2 cellular contexts compared by ENCODE assay signal in genomic region chr7:121406866-121407439, GRCh38.
TF ChIP-seq lines count a peak whose summit lies in the region.

No MANE protein-coding gene starts in this region.

TF ChIP-seq in K562, 482 proteins besides CTCF, POLR2A, EP300 and RAD21 (continued from another document and continues in another):
- TF ChIP-seq REST (CRISPR knock-in tag; IDR thresholded peaks at IDR 0.05; ENCODE audit: low read depth) (no peak), NR2F6 (CRISPR knock-in tag; IDR thresholded peaks at IDR 0.05) (no peak), ZNF644 (tag; IDR thresholded peaks at IDR 0.05; ENCODE audit: low read depth) (no peak), POLR2H (tag; IDR thresholded peaks at IDR 0.05; ENCODE audit: low read depth) (no peak), MIER1 (IDR thresholded peaks at IDR 0.05; ENCODE audit: low read depth) (no peak), EP400 (IDR thresholded peaks at IDR 0.05) (no peak), BCLAF1 (IDR thresholded peaks at IDR 0.05; ENCODE audit: borderline replicate concordance in 1 of 2, control insufficient read depth in 1 of 2, low read depth in 2 of 2, low read length in 1 of 2) (no peak), MCM5 (IDR thresholded peaks at IDR 0.05; ENCODE audit: low read depth) (no peak), MTF1 (CRISPR knock-in tag; IDR thresholded peaks at IDR 0.05; ENCODE audit: borderline replicate concordance) (no peak), JUN (IDR thresholded peaks at IDR 0.05; ENCODE audit: borderline replicate concordance, low read depth, low read length) (no peak), JUN (CRISPR knock-in tag; IDR thresholded peaks at IDR 0.05; ENCODE audit: borderline replicate concordance) (no peak)
- TF ChIP-seq, protein P1, sequence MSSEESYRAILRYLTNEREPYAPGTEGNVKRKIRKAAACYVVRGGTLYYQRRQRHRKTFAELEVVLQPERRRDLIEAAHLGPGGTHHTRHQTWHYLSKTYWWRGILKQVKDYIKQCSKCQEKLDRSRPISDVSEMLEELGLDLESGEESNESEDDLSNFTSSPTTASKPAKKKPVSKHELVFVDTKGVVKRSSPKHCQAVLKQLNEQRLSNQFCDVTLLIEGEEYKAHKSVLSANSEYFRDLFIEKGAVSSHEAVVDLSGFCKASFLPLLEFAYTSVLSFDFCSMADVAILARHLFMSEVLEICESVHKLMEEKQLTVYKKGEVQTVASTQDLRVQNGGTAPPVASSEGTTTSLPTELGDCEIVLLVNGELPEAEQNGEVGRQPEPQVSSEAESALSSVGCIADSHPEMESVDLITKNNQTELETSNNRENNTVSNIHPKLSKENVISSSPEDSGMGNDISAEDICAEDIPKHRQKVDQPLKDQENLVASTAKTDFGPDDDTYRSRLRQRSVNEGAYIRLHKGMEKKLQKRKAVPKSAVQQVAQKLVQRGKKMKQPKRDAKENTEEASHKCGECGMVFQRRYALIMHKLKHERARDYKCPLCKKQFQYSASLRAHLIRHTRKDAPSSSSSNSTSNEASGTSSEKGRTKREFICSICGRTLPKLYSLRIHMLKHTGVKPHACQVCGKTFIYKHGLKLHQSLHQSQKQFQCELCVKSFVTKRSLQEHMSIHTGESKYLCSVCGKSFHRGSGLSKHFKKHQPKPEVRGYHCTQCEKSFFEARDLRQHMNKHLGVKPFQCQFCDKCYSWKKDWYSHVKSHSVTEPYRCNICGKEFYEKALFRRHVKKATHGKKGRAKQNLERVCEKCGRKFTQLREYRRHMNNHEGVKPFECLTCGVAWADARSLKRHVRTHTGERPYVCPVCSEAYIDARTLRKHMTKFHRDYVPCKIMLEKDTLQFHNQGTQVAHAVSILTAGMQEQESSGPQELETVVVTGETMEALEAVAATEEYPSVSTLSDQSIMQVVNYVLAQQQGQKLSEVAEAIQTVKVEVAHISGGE (CRISPR knock-in tag; IDR thresholded peaks at IDR 0.05), result no peak
- TF ChIP-seq, protein P2, sequence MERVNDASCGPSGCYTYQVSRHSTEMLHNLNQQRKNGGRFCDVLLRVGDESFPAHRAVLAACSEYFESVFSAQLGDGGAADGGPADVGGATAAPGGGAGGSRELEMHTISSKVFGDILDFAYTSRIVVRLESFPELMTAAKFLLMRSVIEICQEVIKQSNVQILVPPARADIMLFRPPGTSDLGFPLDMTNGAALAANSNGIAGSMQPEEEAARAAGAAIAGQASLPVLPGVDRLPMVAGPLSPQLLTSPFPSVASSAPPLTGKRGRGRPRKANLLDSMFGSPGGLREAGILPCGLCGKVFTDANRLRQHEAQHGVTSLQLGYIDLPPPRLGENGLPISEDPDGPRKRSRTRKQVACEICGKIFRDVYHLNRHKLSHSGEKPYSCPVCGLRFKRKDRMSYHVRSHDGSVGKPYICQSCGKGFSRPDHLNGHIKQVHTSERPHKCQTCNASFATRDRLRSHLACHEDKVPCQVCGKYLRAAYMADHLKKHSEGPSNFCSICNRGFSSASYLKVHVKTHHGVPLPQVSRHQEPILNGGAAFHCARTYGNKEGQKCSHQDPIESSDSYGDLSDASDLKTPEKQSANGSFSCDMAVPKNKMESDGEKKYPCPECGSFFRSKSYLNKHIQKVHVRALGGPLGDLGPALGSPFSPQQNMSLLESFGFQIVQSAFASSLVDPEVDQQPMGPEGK (CRISPR knock-in tag; IDR thresholded peaks at IDR 0.05; ENCODE audit: borderline replicate concordance), result no peak

TF ChIP-seq in liver, 16 proteins besides CTCF, POLR2A, EP300 and RAD21 (continued from another document):
- TF ChIP-seq, protein P3, sequence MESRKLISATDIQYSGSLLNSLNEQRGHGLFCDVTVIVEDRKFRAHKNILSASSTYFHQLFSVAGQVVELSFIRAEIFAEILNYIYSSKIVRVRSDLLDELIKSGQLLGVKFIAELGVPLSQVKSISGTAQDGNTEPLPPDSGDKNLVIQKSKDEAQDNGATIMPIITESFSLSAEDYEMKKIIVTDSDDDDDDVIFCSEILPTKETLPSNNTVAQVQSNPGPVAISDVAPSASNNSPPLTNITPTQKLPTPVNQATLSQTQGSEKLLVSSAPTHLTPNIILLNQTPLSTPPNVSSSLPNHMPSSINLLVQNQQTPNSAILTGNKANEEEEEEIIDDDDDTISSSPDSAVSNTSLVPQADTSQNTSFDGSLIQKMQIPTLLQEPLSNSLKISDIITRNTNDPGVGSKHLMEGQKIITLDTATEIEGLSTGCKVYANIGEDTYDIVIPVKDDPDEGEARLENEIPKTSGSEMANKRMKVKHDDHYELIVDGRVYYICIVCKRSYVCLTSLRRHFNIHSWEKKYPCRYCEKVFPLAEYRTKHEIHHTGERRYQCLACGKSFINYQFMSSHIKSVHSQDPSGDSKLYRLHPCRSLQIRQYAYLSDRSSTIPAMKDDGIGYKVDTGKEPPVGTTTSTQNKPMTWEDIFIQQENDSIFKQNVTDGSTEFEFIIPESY (IDR thresholded peaks at IDR 0.05), result no peak
